ENCODE assay signal across 20 cellular contexts in genomic region chr1:172427191-172427590, GRCh38. TPM values are rescaled to one million over a fixed set of nuclear protein-coding genes. Genes with fewer than 3 reads are reported as not detected.
DNase-seq lines count a peak whose midpoint lies in the region; ATAC-seq and TF ChIP-seq lines count a peak whose summit lies in the region.
"Had no signal": no experiment of that assay in that cellular context is flagged by ENCODE, and none has a peak within 500 bp of the region (broad histone marks: within the 10 kb centered on the region; RNA-seq: fewer than 3 reads in every experiment).

No MANE protein-coding gene starts in this region.

- peak overlapping the region in 9 of 11 experiments; percentile 0 to 22 (median 10); a peak in 4 of 22 replicates for H3K4me2 ChIP-seq in BLaER1 treated with 17β-estradiol and CSF1 and Interleukin-3, amounts not matched to agents 10 nM and 100 nM

- peaks cover 30% of the 10 kb centered on the region for H3K4me1 Mint-ChIP-seq in CD8-positive, alpha-beta T cell (ENCODE audit: low read depth)
- H3K4me1 Mint-ChIP-seq in T-cell, result peaks cover 17 to 35% (median 30%) of the 10 kb centered on the region in 3 donors
- H3K4me1 Mint-ChIP-seq in immature natural killer cell, result peaks cover 5 to 11% of the 10 kb centered on the region in 2 donors

- H3K36me3 Mint-ChIP-seq in CD8-positive, alpha-beta T cell, result no peaks in the 10 kb centered on the region
- H3K36me3 Mint-ChIP-seq in T-cell, result no peaks in the 10 kb centered on the region
- H3K36me3 Mint-ChIP-seq in immature natural killer cell, result no peaks in the 10 kb centered on the region

- peaks cover 0 to 13% (median 0%) of the 10 kb centered on the region in 11 experiments; a peak in 5 of 22 replicates for H4K20me1 ChIP-seq in BLaER1 treated with 17β-estradiol and CSF1 and Interleukin-3, amounts not matched to agents 10 nM and 100 nM

- H3K9me3 Mint-ChIP-seq in CD8-positive, alpha-beta T cell, result no peaks in the 10 kb centered on the region
- no peaks in the 10 kb centered on the region for H3K9me3 Mint-ChIP-seq in T-cell
- H3K9me3 Mint-ChIP-seq in immature natural killer cell, result no peaks in the 10 kb centered on the region
- H3K9me3 Mint-ChIP-seq: H9; T-helper 2 cell treated with Interferon-gamma antibody and Interleukin-4, amounts not matched to agents 5 μg/mL and 100 μg/mL, for 36 hours had no signal

- CTCF ChIA-PET in CD8-positive, alpha-beta T cell (lab: Charles Lee), result interaction anchor here (0.7 to 8.2 kb wide), 8 partner anchors 11 to 338 kb away, joined by 3 to 111 read pairs (median 8); partner anchors contain the start of gene PIGC
- CTCF ChIA-PET in T-cell (lab: Charles Lee), result interaction anchor here (1.1 to 5.7 kb wide), 4 partner anchors 16 to 32 kb away, joined by 5 to 42 read pairs (median 5); partner anchors contain the start of gene PIGC (in 1 of the 2)

- peaks cover 0 to 4% (median 0%) of the 10 kb centered on the region in 11 experiments; a peak in 3 of 22 replicates for H3K36me3 ChIP-seq in BLaER1 treated with 17β-estradiol and CSF1 and Interleukin-3, amounts not matched to agents 10 nM and 100 nM
- H3K36me3 ChIP-seq in CD8-positive, alpha-beta T cell (ENCODE audit: insufficient read depth, low read length), result no peaks in the 10 kb centered on the region
- no peaks in the 10 kb centered on the region for H3K36me3 ChIP-seq in colonic mucosa
- no peaks in the 10 kb centered on the region for H3K36me3 ChIP-seq in BE2C

- no peak for TF ChIP-seq CTCF in CD8-positive, alpha-beta T cell (IDR thresholded peaks at IDR 0.05)
- TF ChIP-seq CTCF in colonic mucosa (IDR thresholded peaks at IDR 0.05), result no peak
- TF ChIP-seq CTCF in BE2C (IDR thresholded peaks at IDR 0.05; ENCODE audit: low read depth, low read length), result no peak

- no peaks in the 10 kb centered on the region for H3K9me3 ChIP-seq in BLaER1 treated with 17β-estradiol and CSF1 and Interleukin-3, amounts not matched to agents 10 nM and 100 nM (replicated peaks in 1 of 11)
- H3K9me3 ChIP-seq in CD8-positive, alpha-beta T cell (ENCODE audit: low read length), result no peaks in the 10 kb centered on the region
- no peaks in the 10 kb centered on the region for H3K9me3 ChIP-seq in colonic mucosa
- H3K9me3 ChIP-seq in BE2C, result no peaks in the 10 kb centered on the region

- no peak overlapping the region for H3K27ac Mint-ChIP-seq in CD8-positive, alpha-beta T cell
- H3K27ac Mint-ChIP-seq in T-cell, result no peak overlapping the region
- H3K27ac Mint-ChIP-seq in immature natural killer cell, result no peak overlapping the region
- H3K27ac Mint-ChIP-seq: H9; T-helper 2 cell treated with Interferon-gamma antibody and Interleukin-4, amounts not matched to agents 5 μg/mL and 100 μg/mL, for 36 hours had no signal

- peaks cover 19 to 39% (median 30%) of the 10 kb centered on the region in 10 experiments for H3K4me1 ChIP-seq in BLaER1 treated with 17β-estradiol and CSF1 and Interleukin-3, amounts not matched to agents 10 nM and 100 nM
- H3K4me1 ChIP-seq in CD8-positive, alpha-beta T cell (ENCODE audit: insufficient read depth, low read length), result peaks cover 49% of the 10 kb centered on the region
- H3K4me1 ChIP-seq in colonic mucosa (no peaks in the 10 kb centered on the region), BE2C (no peaks in the 10 kb centered on the region)

- H3K27me3 Mint-ChIP-seq in CD8-positive, alpha-beta T cell (ENCODE audit: low read depth), result no peaks in the 10 kb centered on the region
- H3K27me3 Mint-ChIP-seq in T-cell, result no peaks in the 10 kb centered on the region
- H3K27me3 Mint-ChIP-seq in immature natural killer cell (ENCODE audit: low read depth in 3 of 3), result no peaks in the 10 kb centered on the region

- no peak overlapping the region for H3K9ac ChIP-seq in BLaER1 treated with 17β-estradiol and CSF1 and Interleukin-3, amounts not matched to agents 10 nM and 100 nM
- no peak overlapping the region for H3K9ac ChIP-seq in colonic mucosa (ENCODE audit: low read depth in 2 of 2, low read length in 2 of 2)

- no peak overlapping the region; a peak in 1 of 22 replicates for H3K27ac ChIP-seq in BLaER1 treated with 17β-estradiol and CSF1 and Interleukin-3, amounts not matched to agents 10 nM and 100 nM
- H3K27ac ChIP-seq in CD8-positive, alpha-beta T cell (ENCODE audit: low read depth, low read length), result no peak overlapping the region
- no peak overlapping the region for H3K27ac ChIP-seq in colonic mucosa

- intact Hi-C loops in CD8-positive, alpha-beta T cell (cut with DNase I, micrococcal nuclease), result loop anchor here in 1 of 2 experiments (5.0 to 10.0 kb wide), 4 partner anchors 45 to 942 kb away; partner anchors contain the start of genes DNM3, PRRC2C and SUCO
- intact Hi-C loops in colonic mucosa (cut with DNase I), result no loop called here

- H3K4me3 ChIP-seq in BLaER1 treated with 17β-estradiol and CSF1 and Interleukin-3, amounts not matched to agents 10 nM and 100 nM, result no peak overlapping the region
- peak overlapping the region; percentile 12 for H3K4me3 ChIP-seq in CD8-positive, alpha-beta T cell (ENCODE audit: low read depth, low read length)
- no peak overlapping the region for H3K4me3 ChIP-seq in colonic mucosa
- no peak overlapping the region for H3K4me3 ChIP-seq in BE2C (ENCODE audit: low read depth, low read length)

- H3K27me3 ChIP-seq in BLaER1 treated with 17β-estradiol and CSF1 and Interleukin-3, amounts not matched to agents 10 nM and 100 nM, result no peaks in the 10 kb centered on the region
- no peaks in the 10 kb centered on the region for H3K27me3 ChIP-seq in CD8-positive, alpha-beta T cell (ENCODE audit: insufficient read depth, low read length)
- no peaks in the 10 kb centered on the region for H3K27me3 ChIP-seq in colonic mucosa
- no peaks in the 10 kb centered on the region for H3K27me3 ChIP-seq in BE2C

- H3K4me3 Mint-ChIP-seq in CD8-positive, alpha-beta T cell, result no peak overlapping the region
- H3K4me3 Mint-ChIP-seq in T-cell (no peak overlapping the region), immature natural killer cell (no peak overlapping the region)
- H3K4me3 Mint-ChIP-seq: H9; T-helper 2 cell treated with Interferon-gamma antibody and Interleukin-4, amounts not matched to agents 5 μg/mL and 100 μg/mL, for 36 hours had no signal

- ATAC-seq in CD8-positive, alpha-beta T cell, result peak; percentile 33
- peak; percentile 36 to 58 (median 40) for ATAC-seq in T-cell (replicated peaks in 1 of 4)

- no peak for DNase-seq in CD8-positive, alpha-beta T cell
- no peak for DNase-seq in T-cell
- peak; percentile 30 to 32 (median 30) for DNase-seq in immature natural killer cell
- DNase-seq in COLO668 (lab: John Stamatoyannopoulos, UW; ENCODE audit: unreplicated experiment), result no peak
- no peak for DNase-seq in NCI-H226
- DNase-seq in colonic mucosa, result no peak
- DNase-seq in BE2C, result no peak
- DNase-seq: AML-193, DMS79 treated with DMSO at 0.1 percent for 48 hours, H9, KBM-7, MV-4-11, NCI-H187 treated with DMSO at 0.1 percent for 48 hours, NCI-H345, NCI-H524 treated with DMSO at 0.1 percent for 48 hours, SW 1271 had no signal

- POLR2A ChIA-PET in CD8-positive, alpha-beta T cell (lab: Charles Lee), result interaction anchor here (1.0 to 1.4 kb wide), 2 partner anchors 23 to 33 kb away, joined by 3 to 4 read pairs; no protein-coding TSS in a partner anchor
- POLR2A ChIA-PET in T-cell (lab: Charles Lee), result no interaction called here

RNA-seq across cellular contexts. Expression of gene C1orf105, which starts 6.7 kb away (rescaled TPM):
- not detected for total RNA-seq in CD8-positive, alpha-beta T cell
- not detected for total RNA-seq in T-cell
- not detected for polyA plus RNA-seq in immature natural killer cell
- total RNA-seq in colonic mucosa, result not detected
- polyA plus RNA-seq in BE2C (2012; ENCODE audit: insufficient read depth, insufficient read length, low read depth), result not detected
- total RNA-seq: G401, H9, SK-MEL-5 had no signal

RNA-seq across cellular contexts. Expression of gene PIGC, which starts 16.7 kb away (rescaled TPM):
- total RNA-seq in CD8-positive, alpha-beta T cell, result 10 to 100 TPM; 22.1 to 23.2 TPM
- total RNA-seq in T-cell (10 to 100 TPM; 26.9 to 39.0 (median 34.5) TPM), colonic mucosa (10 to 100 TPM; 20.5 to 24.1 TPM)
- 10 to 100 TPM; 77.1 to 90.0 (median 83.4) TPM for polyA plus RNA-seq in immature natural killer cell
- 67.6 TPM for polyA plus RNA-seq in BE2C (2012; ENCODE audit: insufficient read depth, insufficient read length, low read depth)

Comparison
In these comparisons a context has a peak if more than half of its experiments do, and no peak if none do; other contexts are left out.
1. DNase-seq: peak in immature natural killer cell (3 of 3); none in CD8-positive, alpha-beta T cell (0 of 7), T-cell (0 of 34), COLO668 (single experiment), NCI-H226 (single experiment), colonic mucosa (single experiment) and BE2C (single experiment).